2 cellular contexts compared by ENCODE assay signal in the genomic region with DNA sequence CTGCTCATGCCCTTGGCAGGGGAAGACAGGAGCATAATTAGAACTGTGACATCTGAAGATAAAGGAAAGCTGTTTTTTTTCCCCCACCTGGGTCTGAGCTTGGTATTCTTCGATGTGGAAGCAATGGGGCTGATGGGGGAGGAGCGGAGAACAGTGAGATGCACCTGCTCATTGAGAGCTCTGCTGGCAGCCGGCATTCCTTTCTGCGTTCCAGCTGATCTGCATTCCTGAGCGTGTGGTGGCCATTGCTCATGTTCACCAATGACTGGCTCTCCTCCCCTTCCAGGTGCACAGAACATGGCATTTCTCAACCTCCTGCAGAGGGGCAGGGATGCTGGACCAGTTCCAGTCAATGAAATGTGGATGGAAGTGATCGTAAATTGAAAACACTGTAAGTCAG.
A peak's percentile ranks its signal among the peaks of the same experiment; 100 is the strongest.
TF ChIP-seq lines count a peak whose summit lies in the region.

No MANE protein-coding gene starts in this region.

TF ChIP-seq in GM23338, 12 proteins besides CTCF, POLR2A, EP300 and RAD21:
- TF ChIP-seq, protein P1, sequence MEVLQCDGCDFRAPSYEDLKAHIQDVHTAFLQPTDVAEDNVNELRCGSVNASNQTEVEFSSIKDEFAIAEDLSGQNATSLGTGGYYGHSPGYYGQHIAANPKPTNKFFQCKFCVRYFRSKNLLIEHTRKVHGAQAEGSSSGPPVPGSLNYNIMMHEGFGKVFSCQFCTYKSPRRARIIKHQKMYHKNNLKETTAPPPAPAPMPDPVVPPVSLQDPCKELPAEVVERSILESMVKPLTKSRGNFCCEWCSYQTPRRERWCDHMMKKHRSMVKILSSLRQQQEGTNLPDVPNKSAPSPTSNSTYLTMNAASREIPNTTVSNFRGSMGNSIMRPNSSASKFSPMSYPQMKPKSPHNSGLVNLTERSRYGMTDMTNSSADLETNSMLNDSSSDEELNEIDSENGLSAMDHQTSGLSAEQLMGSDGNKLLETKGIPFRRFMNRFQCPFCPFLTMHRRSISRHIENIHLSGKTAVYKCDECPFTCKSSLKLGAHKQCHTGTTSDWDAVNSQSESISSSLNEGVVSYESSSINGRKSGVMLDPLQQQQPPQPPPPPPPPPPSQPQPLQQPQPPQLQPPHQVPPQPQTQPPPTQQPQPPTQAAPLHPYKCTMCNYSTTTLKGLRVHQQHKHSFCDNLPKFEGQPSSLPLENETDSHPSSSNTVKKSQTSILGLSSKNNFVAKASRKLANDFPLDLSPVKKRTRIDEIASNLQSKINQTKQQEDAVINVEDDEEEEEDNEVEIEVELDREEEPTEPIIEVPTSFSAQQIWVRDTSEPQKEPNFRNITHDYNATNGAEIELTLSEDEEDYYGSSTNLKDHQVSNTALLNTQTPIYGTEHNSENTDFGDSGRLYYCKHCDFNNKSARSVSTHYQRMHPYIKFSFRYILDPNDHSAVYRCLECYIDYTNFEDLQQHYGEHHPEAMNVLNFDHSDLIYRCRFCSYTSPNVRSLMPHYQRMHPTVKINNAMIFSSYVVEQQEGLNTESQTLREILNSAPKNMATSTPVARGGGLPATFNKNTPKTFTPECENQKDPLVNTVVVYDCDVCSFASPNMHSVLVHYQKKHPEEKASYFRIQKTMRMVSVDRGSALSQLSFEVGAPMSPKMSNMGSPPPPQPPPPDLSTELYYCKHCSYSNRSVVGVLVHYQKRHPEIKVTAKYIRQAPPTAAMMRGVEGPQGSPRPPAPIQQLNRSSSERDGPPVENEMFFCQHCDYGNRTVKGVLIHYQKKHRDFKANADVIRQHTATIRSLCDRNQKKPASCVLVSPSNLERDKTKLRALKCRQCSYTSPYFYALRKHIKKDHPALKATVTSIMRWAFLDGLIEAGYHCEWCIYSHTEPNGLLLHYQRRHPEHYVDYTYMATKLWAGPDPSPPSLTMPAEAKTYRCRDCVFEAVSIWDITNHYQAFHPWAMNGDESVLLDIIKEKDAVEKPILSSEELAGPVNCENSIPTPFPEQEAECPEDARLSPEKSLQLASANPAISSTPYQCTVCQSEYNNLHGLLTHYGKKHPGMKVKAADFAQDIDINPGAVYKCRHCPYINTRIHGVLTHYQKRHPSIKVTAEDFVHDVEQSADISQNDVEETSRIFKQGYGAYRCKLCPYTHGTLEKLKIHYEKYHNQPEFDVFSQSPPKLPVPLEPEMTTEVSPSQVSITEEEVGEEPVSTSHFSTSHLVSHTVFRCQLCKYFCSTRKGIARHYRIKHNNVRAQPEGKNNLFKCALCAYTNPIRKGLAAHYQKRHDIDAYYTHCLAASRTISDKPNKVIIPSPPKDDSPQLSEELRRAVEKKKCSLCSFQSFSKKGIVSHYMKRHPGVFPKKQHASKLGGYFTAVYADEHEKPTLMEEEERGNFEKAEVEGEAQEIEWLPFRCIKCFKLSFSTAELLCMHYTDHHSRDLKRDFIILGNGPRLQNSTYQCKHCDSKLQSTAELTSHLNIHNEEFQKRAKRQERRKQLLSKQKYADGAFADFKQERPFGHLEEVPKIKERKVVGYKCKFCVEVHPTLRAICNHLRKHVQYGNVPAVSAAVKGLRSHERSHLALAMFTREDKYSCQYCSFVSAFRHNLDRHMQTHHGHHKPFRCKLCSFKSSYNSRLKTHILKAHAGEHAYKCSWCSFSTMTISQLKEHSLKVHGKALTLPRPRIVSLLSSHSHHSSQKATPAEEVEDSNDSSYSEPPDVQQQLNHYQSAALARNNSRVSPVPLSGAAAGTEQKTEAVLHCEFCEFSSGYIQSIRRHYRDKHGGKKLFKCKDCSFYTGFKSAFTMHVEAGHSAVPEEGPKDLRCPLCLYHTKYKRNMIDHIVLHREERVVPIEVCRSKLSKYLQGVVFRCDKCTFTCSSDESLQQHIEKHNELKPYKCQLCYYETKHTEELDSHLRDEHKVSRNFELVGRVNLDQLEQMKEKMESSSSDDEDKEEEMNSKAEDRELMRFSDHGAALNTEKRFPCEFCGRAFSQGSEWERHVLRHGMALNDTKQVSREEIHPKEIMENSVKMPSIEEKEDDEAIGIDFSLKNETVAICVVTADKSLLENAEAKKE (CRISPR knock-in tag; IDR thresholded peaks at IDR 0.05): peak; percentile 85
- peak; percentile 56; the same call in 1 of the 2 replicates for TF ChIP-seq CREB1 (CRISPR knock-in tag; IDR thresholded peaks at IDR 0.05; ENCODE audit: low read depth)
- TF ChIP-seq REST (IDR thresholded peaks at IDR 0.05; ENCODE audit: unreplicated experiment): no peak
TF ChIP-seq in GM23338: peak in this region for 2.

TF ChIP-seq in H1, 55 proteins besides CTCF, POLR2A, EP300 and RAD21 (continues in another document):
- TF ChIP-seq ATF3 (IDR thresholded peaks at IDR 0.05; ENCODE audit: insufficient read depth, low read depth, low read length) (no peak), ASH2L (IDR thresholded peaks at IDR 0.05; ENCODE audit: low read length) (peak; percentile 94), CREB1 (IDR thresholded peaks at IDR 0.05) (peak; percentile 56; the same call in 1 of the 2 replicates), BCL11A (IDR thresholded peaks at IDR 0.05; ENCODE audit: low read depth in 2 of 2, low read length in 2 of 2) (no peak), CHD2 (IDR thresholded peaks at IDR 0.05; ENCODE audit: low read length) (no peak), SUZ12 (IDR thresholded peaks at IDR 0.05; ENCODE audit: low read length) (no peak), NRF1 (IDR thresholded peaks at IDR 0.05; ENCODE audit: low read depth, low read length) (no peak), SAP30 (IDR thresholded peaks at IDR 0.05; ENCODE audit: insufficient read depth, insufficient replicate concordance, low read length) (no peak), EZH2 (IDR thresholded peaks at IDR 0.05; ENCODE audit: low read depth, low read length, severe bottlenecking) (no peak), KDM1A (IDR thresholded peaks at IDR 0.05; ENCODE audit: borderline replicate concordance, low read length) (no peak; the same call in 1 of the 2 replicates), CBX8 (IDR thresholded peaks at IDR 0.05; ENCODE audit: borderline replicate concordance, low read depth, low read length) (no peak), POLR2AphosphoS5 (IDR thresholded peaks at IDR 0.05; ENCODE audit: low read depth, low read length) (peak; percentile 64; the same call in 1 of the 2 replicates), GABPA (IDR thresholded peaks at IDR 0.05; ENCODE audit: borderline replicate concordance, insufficient read depth, low read length) (no peak), RNF2 (IDR thresholded peaks at IDR 0.05; ENCODE audit: borderline replicate concordance, low read depth, low read length, missing control alignments, poor library complexity, severe bottlenecking) (no peak), SP2 (IDR thresholded peaks at IDR 0.05; ENCODE audit: low read length) (no peak), TAF1 (IDR thresholded peaks at IDR 0.05; ENCODE audit: low read depth, low read length) (no peak), CHD1 (IDR thresholded peaks at IDR 0.05; ENCODE audit: low read depth, low read length) (no peak), TCF12 (IDR thresholded peaks at IDR 0.05; ENCODE audit: low read depth, low read length) (peak; percentile 100), MAFK (IDR thresholded peaks at IDR 0.05; ENCODE audit: low read depth, low read length) (no peak), SRF (IDR thresholded peaks at IDR 0.05; ENCODE audit: low read depth, low read length) (no peak), FOSL1 (IDR thresholded peaks at IDR 0.05; ENCODE audit: insufficient read depth, low read depth, low read length) (no peak), RXRA (IDR thresholded peaks at IDR 0.05; ENCODE audit: insufficient read depth, low read depth, low read length) (no peak), ZNF274 (IDR thresholded peaks at IDR 0.05; ENCODE audit: borderline replicate concordance, extremely low read depth, low read length) (no peak), CBX5 (IDR thresholded peaks at IDR 0.05; ENCODE audit: low read depth, low read length) (no peak), NANOG (IDR thresholded peaks at IDR 0.05; ENCODE audit: insufficient read depth, low read depth, low read length, poor library complexity, severe bottlenecking) (peak; percentile 36), TBP (IDR thresholded peaks at IDR 0.05; ENCODE audit: low read depth, low read length) (no peak), BRCA1 (IDR thresholded peaks at IDR 0.05; ENCODE audit: low read depth, low read length) (no peak), JUND (IDR thresholded peaks at IDR 0.05; ENCODE audit: low read length) (no peak), SIN3A (conservative IDR thresholded peaks at IDR 0.05 in 1 of 2, IDR thresholded peaks at IDR 0.05 in 1 of 2; ENCODE audit: low read depth in 1 of 2, low read length in 2 of 2) (peak; percentile 87 to 92; a peak in 2 of 4 replicates), CTBP2 (IDR thresholded peaks at IDR 0.05; ENCODE audit: borderline replicate concordance, insufficient read depth, insufficient read length, low read length) (peak; percentile 98), TAF7 (optimal IDR thresholded peaks at IDR 0.05; ENCODE audit: borderline replicate concordance, low read depth, low read length) (no peak), HDAC2 (IDR thresholded peaks at IDR 0.05; ENCODE audit: borderline replicate concordance in 1 of 2, low read depth in 2 of 2, low read length in 2 of 2) (peak; percentile 60 to 85; a peak in 1 of 4 replicates), SP1 (IDR thresholded peaks at IDR 0.05; ENCODE audit: low read depth, low read length) (peak; percentile 92), BACH1 (IDR thresholded peaks at IDR 0.05; ENCODE audit: low read length) (no peak), PHF8 (conservative IDR thresholded peaks at IDR 0.05; ENCODE audit: low read depth, low read length) (no peak), SIX5 (IDR thresholded peaks at IDR 0.05; ENCODE audit: low read depth, low read length) (no peak), KDM5A (IDR thresholded peaks at IDR 0.05; ENCODE audit: low read length) (no peak), CEBPB (IDR thresholded peaks at IDR 0.05; ENCODE audit: low read depth, low read length) (peak; percentile 26; the same call in 1 of the 2 replicates), GTF2F1 (IDR thresholded peaks at IDR 0.05; ENCODE audit: borderline replicate concordance, low read depth, low read length) (no peak), JUN (IDR thresholded peaks at IDR 0.05; ENCODE audit: low read depth, low read length) (no peak), EGR1 (IDR thresholded peaks at IDR 0.05; ENCODE audit: borderline replicate concordance, low read depth, low read length) (no peak), HDAC6 (IDR thresholded peaks at IDR 0.05; ENCODE audit: low read depth, low read length) (no peak), USF2 (IDR thresholded peaks at IDR 0.05; ENCODE audit: low read length) (no peak), YY1 (IDR thresholded peaks at IDR 0.05; ENCODE audit: low read depth, low read length) (peak; percentile 91), SIRT6 (IDR thresholded peaks at IDR 0.05; ENCODE audit: low read length) (no peak), RFX5 (IDR thresholded peaks at IDR 0.05; ENCODE audit: borderline replicate concordance, low read depth, low read length) (no peak), SP4 (IDR thresholded peaks at IDR 0.05; ENCODE audit: low read length) (no peak), KDM4A (IDR thresholded peaks at IDR 0.05; ENCODE audit: low read depth, low read length, severe bottlenecking) (no peak)
- TF ChIP-seq, protein P2, sequence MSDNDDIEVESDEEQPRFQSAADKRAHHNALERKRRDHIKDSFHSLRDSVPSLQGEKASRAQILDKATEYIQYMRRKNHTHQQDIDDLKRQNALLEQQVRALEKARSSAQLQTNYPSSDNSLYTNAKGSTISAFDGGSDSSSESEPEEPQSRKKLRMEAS (IDR thresholded peaks at IDR 0.05): peak; percentile 80
